28 cellular contexts compared by ENCODE assay signal in the genomic region with DNA sequence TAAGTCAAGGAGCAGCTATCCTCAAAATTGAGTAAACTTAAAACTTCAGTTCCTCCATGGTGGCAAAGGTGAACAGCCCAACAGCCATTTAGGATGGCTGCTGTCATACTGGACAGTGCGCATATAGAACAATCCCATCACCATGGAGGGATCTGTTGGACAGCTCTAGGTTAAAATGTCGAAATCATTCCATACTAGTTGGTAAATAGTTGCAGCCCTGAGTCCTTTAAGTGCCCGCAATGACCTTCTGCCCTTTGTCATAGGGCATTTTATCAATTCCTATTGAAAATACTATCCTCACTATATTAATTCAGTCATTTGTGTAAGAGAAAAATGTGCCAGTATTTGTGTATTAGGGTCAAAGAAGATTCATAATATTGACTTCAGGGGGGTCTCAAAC. TPM values are rescaled to one million over a fixed set of nuclear protein-coding genes. Genes with fewer than 3 reads are reported as not detected.
"Had no signal": no experiment of that assay in that cellular context is flagged by ENCODE, and none has a peak within 500 bp of the region (broad histone marks: within the 10 kb centered on the region; RNA-seq: fewer than 3 reads in every experiment).

No MANE protein-coding gene starts in this region.

- H3K27me3 Mint-ChIP-seq: memory B cell; stimulated activated memory B cell treated with anti-CD40 and anti-IgM and Interleukin-4, amounts not matched to agents 10 μg/mL and 1 μg/mL and 100 μg/mL, for 72 hours; type B pancreatic cell had no signal

- H3K4me1 Mint-ChIP-seq: memory B cell; nephron progenitor cell; stimulated activated memory B cell treated with anti-CD40 and anti-IgM and Interleukin-4, amounts not matched to agents 10 μg/mL and 1 μg/mL and 100 μg/mL, for 72 hours had no signal

- H3K4me3 Mint-ChIP-seq: memory B cell; nephron progenitor cell; stimulated activated memory B cell treated with anti-CD40 and anti-IgM and Interleukin-4, amounts not matched to agents 10 μg/mL and 1 μg/mL and 100 μg/mL, for 72 hours; type B pancreatic cell had no signal

- H3K27ac ChIP-seq: coronary artery, esophagus squamous epithelium, prostate gland, right atrium auricular region, sigmoid colon, testis, tibial artery had no signal

- H3K4me3 ChIP-seq: coronary artery, esophagus squamous epithelium, lung, prostate gland, right atrium auricular region, sigmoid colon, testis, tibial artery had no signal

- H3K36me3 ChIP-seq: esophagus squamous epithelium, prostate gland, right atrium auricular region had no signal

- H3K27ac Mint-ChIP-seq: memory B cell; nephron progenitor cell; stimulated activated memory B cell treated with anti-CD40 and anti-IgM and Interleukin-4, amounts not matched to agents 10 μg/mL and 1 μg/mL and 100 μg/mL, for 72 hours; type B pancreatic cell had no signal

- DNase-seq: dermis blood vessel endothelial cell; effector memory CD4-positive, alpha-beta T cell; erythroblast; esophagus squamous epithelium; hypothalamus; left ventricle myocardium superior; nephron progenitor cell; nucleus accumbens; sigmoid colon; stimulated activated CD4-positive, alpha-beta T cell treated with anti-CD3 and anti-CD28 coated beads, Interleukin-2, amount 100 ng/mL, for 24 hours; stimulated activated CD4-positive, alpha-beta T cell treated with anti-CD3 and anti-CD28 coated beads, Interleukin-4, amount 100 ng/mL, for 24 hours; stimulated activated naive CD8-positive, alpha-beta T cell treated with anti-CD3 and anti-CD28 coated beads, Interleukin-15, Interleukin-2, amounts not matched to agents 100 U/mL and 50 U/mL, for 24 hours; substantia nigra; testis; tibial artery had no signal

- H3K36me3 Mint-ChIP-seq: type B pancreatic cell had no signal

- ATAC-seq: left ventricle myocardium superior; stimulated activated memory B cell treated with anti-CD40 and anti-IgM and Interleukin-4, amounts not matched to agents 10 μg/mL and 1 μg/mL and 100 μg/mL, for 72 hours; stimulated activated naive CD8-positive, alpha-beta T cell treated with anti-CD3 and anti-CD28 coated beads, Interleukin-15, Interleukin-2, amounts not matched to agents 100 U/mL and 50 U/mL, for 24 hours had no signal

- H3K27me3 ChIP-seq: esophagus squamous epithelium, right atrium auricular region, sigmoid colon, testis, tibial artery had no signal

- H3K9me3 ChIP-seq: esophagus squamous epithelium, prostate gland, right atrium auricular region, sigmoid colon, testis, tibial artery had no signal

- H3K4me1 ChIP-seq: esophagus squamous epithelium, prostate gland, right atrium auricular region, sigmoid colon, testis, tibial artery had no signal

- H3K9me3 Mint-ChIP-seq: memory B cell; nephron progenitor cell; stimulated activated memory B cell treated with anti-CD40 and anti-IgM and Interleukin-4, amounts not matched to agents 10 μg/mL and 1 μg/mL and 100 μg/mL, for 72 hours; type B pancreatic cell had no signal

RNA-seq across cellular contexts. Expression of a gene that starts 8.9 kb away (rescaled TPM):
- total RNA-seq: dermis blood vessel endothelial cell, esophagus squamous epithelium, frontal cortex, left ventricle myocardium superior, mononuclear cell, osteocyte, prostate gland, right atrium auricular region, sigmoid colon, skeletal muscle tissue, urinary bladder had no signal
- polyA plus RNA-seq: keratinocyte, urinary bladder had no signal
